In genomic region chr16:87555647-87556046, GRCh38 we compare ENCODE assay signal across 17 cellular contexts. TPM values are rescaled to one million over a fixed set of nuclear protein-coding genes. Genes with fewer than 3 reads are reported as not detected.
DNase-seq lines count a peak whose midpoint lies in the region; ATAC-seq and TF ChIP-seq lines count a peak whose summit lies in the region.
"Had no signal": no experiment of that assay in that cellular context is flagged by ENCODE, and none has a peak within 500 bp of the region (broad histone marks: within the 10 kb centered on the region; RNA-seq: fewer than 3 reads in every experiment).

No MANE protein-coding gene starts in this region.

- H3K9me3 Mint-ChIP-seq in endothelial cell (ENCODE audit: unreplicated experiment): no peaks in the 10 kb centered on the region
- H3K9me3 Mint-ChIP-seq: CD8-positive, alpha-beta memory T cell had no signal

- DNase-seq in right cardiac atrium: peak in 2 of 3 donors; percentile 32 to 33
- DNase-seq in right atrium auricular region (ENCODE audit: low spot score): no peak
- DNase-seq in endothelial cell (ENCODE audit: low spot score): no peak
- peak; percentile 64 to 73 (median 72) for DNase-seq in right lobe of liver
- DNase-seq in upper lobe of right lung: no peak
- DNase-seq in SKM-1 (lab: John Stamatoyannopoulos, UW; ENCODE audit: unreplicated experiment): no peak
- DNase-seq in NCI-H82 (lab: John Stamatoyannopoulos, UW): no peak
- no peak for DNase-seq in activated gamma-delta T cell (lab: John Stamatoyannopoulos, UW)
- DNase-seq: AML-193; Caco-2; CD4-positive, CD25-positive, alpha-beta regulatory T cell; CD8-positive, alpha-beta memory T cell; GM23248 had no signal

- no peaks in the 10 kb centered on the region for H3K36me3 ChIP-seq in right atrium auricular region
- no peaks in the 10 kb centered on the region for H3K36me3 ChIP-seq in right lobe of liver
- H3K36me3 ChIP-seq in upper lobe of right lung: no peaks in the 10 kb centered on the region
- H3K36me3 ChIP-seq: HAP-1 had no signal

- no peak for TF ChIP-seq CTCF in right atrium auricular region (IDR thresholded peaks at IDR 0.05)
- TF ChIP-seq CTCF in endothelial cell (IDR thresholded peaks at IDR 0.05; ENCODE audit: unreplicated experiment): no peak
- TF ChIP-seq CTCF in right lobe of liver (IDR thresholded peaks at IDR 0.05): no peak
- no peak for TF ChIP-seq CTCF in upper lobe of right lung (IDR thresholded peaks at IDR 0.05)

- H3K4me1 ChIP-seq in right cardiac atrium (ENCODE audit: control insufficient read depth, insufficient read depth, low read length) (peaks cover 7% of the 10 kb centered on the region), right atrium auricular region (peaks cover 0 to 12% of the 10 kb centered on the region in 2 donors), right lobe of liver (peaks cover 0 to 46% (median 17%) of the 10 kb centered on the region in 4 donors), upper lobe of right lung (peaks cover 8% of the 10 kb centered on the region)
- H3K4me1 ChIP-seq: A549, Caco-2, HAP-1 had no signal

- H3K9me3 ChIP-seq in right cardiac atrium (ENCODE audit: control insufficient read depth, low read length) (no peaks in the 10 kb centered on the region), right atrium auricular region (no peaks in the 10 kb centered on the region), right lobe of liver (no peaks in the 10 kb centered on the region), upper lobe of right lung (no peaks in the 10 kb centered on the region)
- H3K9me3 ChIP-seq: A549, Caco-2, HAP-1 had no signal

- H3K36me3 Mint-ChIP-seq in endothelial cell (ENCODE audit: low read depth, unreplicated experiment): peaks cover 4% of the 10 kb centered on the region
- H3K36me3 Mint-ChIP-seq: CD4-positive, CD25-positive, alpha-beta regulatory T cell; CD8-positive, alpha-beta memory T cell had no signal

- 87% methylated on average over 17 of the region's 17 CpGs for WGBS in right cardiac atrium
- whole genome bisulfite sequencing in right lobe of liver (ENCODE audit: insufficient coverage, low coverage, low lambda C conversion rate, missing lambda C conversion rate): 32% methylated on average over 17 of the region's 17 CpGs

- TF ChIP-seq POLR2A in right lobe of liver (IDR thresholded peaks at IDR 0.05): peak; percentile 48

- H3K27me3 ChIP-seq in right cardiac atrium (ENCODE audit: control insufficient read depth, insufficient read depth): no peaks in the 10 kb centered on the region
- no peaks in the 10 kb centered on the region for H3K27me3 ChIP-seq in right atrium auricular region
- H3K27me3 ChIP-seq in right lobe of liver: no peaks in the 10 kb centered on the region
- no peaks in the 10 kb centered on the region for H3K27me3 ChIP-seq in upper lobe of right lung

- peaks cover 5% of the 10 kb centered on the region for H3K27me3 Mint-ChIP-seq in endothelial cell (ENCODE audit: unreplicated experiment)
- H3K27me3 Mint-ChIP-seq: CD4-positive, CD25-positive, alpha-beta regulatory T cell had no signal

- ATAC-seq in right cardiac atrium: no peak
- peak; percentile 55 to 73 (median 60) for ATAC-seq in right lobe of liver
- no peak for ATAC-seq in upper lobe of right lung
- ATAC-seq: A549 had no signal

- no peak overlapping the region for H3K4me3 ChIP-seq in right cardiac atrium (ENCODE audit: low read length)
- H3K4me3 ChIP-seq in right atrium auricular region: no peak overlapping the region
- H3K4me3 ChIP-seq in right lobe of liver: peak overlapping the region in 2 of 3 donors; percentile 17 to 21
- H3K4me3 ChIP-seq in upper lobe of right lung: no peak overlapping the region
- H3K4me3 ChIP-seq: A549, GM23248, HAP-1 had no signal

- H3K27ac ChIP-seq in right cardiac atrium (ENCODE audit: low read length): no peak overlapping the region
- no peak overlapping the region for H3K27ac ChIP-seq in right atrium auricular region
- H3K27ac ChIP-seq in right lobe of liver: peak overlapping the region; percentile 82 to 97 (median 96)
- peak overlapping the region; percentile 80 for H3K27ac ChIP-seq in upper lobe of right lung
- H3K27ac ChIP-seq: 22Rv1, A549, GM23248 had no signal

- intact Hi-C loops in right cardiac atrium (cut with DNase I) (no loop called here), right lobe of liver (cut with DNase I) (no loop called here), upper lobe of right lung (cut with DNase I) (no loop called here)

- H3K4me3 Mint-ChIP-seq in endothelial cell (ENCODE audit: unreplicated experiment): peak overlapping the region; percentile 49
- H3K4me3 Mint-ChIP-seq: CD4-positive, CD25-positive, alpha-beta regulatory T cell; CD8-positive, alpha-beta memory T cell had no signal

- H3K27ac Mint-ChIP-seq in endothelial cell (ENCODE audit: unreplicated experiment): no peak overlapping the region
- H3K27ac Mint-ChIP-seq: CD4-positive, CD25-positive, alpha-beta regulatory T cell; CD8-positive, alpha-beta memory T cell had no signal

- peaks cover 11% of the 10 kb centered on the region for H3K4me1 Mint-ChIP-seq in endothelial cell (ENCODE audit: unreplicated experiment)
- H3K4me1 Mint-ChIP-seq: CD8-positive, alpha-beta memory T cell had no signal

RNA-seq across cellular contexts. Expression of gene JPH3, which starts 46.7 kb away (rescaled TPM):
- under 1 TPM; 0.09 to 0.32 (median 0.21) TPM for total RNA-seq in right cardiac atrium
- polyA plus RNA-seq in right cardiac atrium: 0.11 TPM
- under 1 TPM; 0.08 to 0.11 TPM for total RNA-seq in right atrium auricular region
- 19.1 TPM for total RNA-seq in endothelial cell (ENCODE audit: unreplicated experiment)
- under 1 TPM in 2 of 6 experiments, not detected in 4; 0.07 to 0.12 TPM for total RNA-seq in right lobe of liver
- 0.29 TPM for total RNA-seq in upper lobe of right lung
- total RNA-seq: CD4-positive, CD25-positive, alpha-beta regulatory T cell; CD8-positive, alpha-beta memory T cell; GM23248 had no signal
- polyA plus RNA-seq: BJ; CD4-positive, CD25-positive, alpha-beta regulatory T cell; CD8-positive, alpha-beta memory T cell; GM23248 had no signal

Comparison
In these comparisons a context has a peak if more than half of its experiments do, and no peak if none do; other contexts are left out.
1. DNase-seq: peak in right cardiac atrium (2 of 3) and right lobe of liver (3 of 3); none in right atrium auricular region (single experiment), endothelial cell (single experiment), upper lobe of right lung (single experiment), SKM-1 (single experiment), NCI-H82 (single experiment) and activated gamma-delta T cell (single experiment).
2. ATAC-seq: peak in right lobe of liver (4 of 4); none in right cardiac atrium (0 of 2) and upper lobe of right lung (single experiment).
3. H3K27ac ChIP-seq: peak in right lobe of liver (3 of 3) and upper lobe of right lung (single experiment); none in right cardiac atrium (single experiment) and right atrium auricular region (0 of 2).
4. H3K4me3 ChIP-seq: peak in right lobe of liver (2 of 3); none in right cardiac atrium (single experiment), right atrium auricular region (0 of 2) and upper lobe of right lung (single experiment).
5. RNA of gene JPH3, which starts 46.7 kb away (total RNA-seq): 19.1 TPM in endothelial cell (single experiment); 0.29 TPM in upper lobe of right lung (single experiment), 0.09 to 0.32 TPM in right cardiac atrium, 0.08 to 0.11 TPM in right atrium auricular region and 0.07 to 0.12 TPM in right lobe of liver; every median in the first group is over 10 times any median in the second.